8 cellular contexts compared by ENCODE assay signal in the genomic region with DNA sequence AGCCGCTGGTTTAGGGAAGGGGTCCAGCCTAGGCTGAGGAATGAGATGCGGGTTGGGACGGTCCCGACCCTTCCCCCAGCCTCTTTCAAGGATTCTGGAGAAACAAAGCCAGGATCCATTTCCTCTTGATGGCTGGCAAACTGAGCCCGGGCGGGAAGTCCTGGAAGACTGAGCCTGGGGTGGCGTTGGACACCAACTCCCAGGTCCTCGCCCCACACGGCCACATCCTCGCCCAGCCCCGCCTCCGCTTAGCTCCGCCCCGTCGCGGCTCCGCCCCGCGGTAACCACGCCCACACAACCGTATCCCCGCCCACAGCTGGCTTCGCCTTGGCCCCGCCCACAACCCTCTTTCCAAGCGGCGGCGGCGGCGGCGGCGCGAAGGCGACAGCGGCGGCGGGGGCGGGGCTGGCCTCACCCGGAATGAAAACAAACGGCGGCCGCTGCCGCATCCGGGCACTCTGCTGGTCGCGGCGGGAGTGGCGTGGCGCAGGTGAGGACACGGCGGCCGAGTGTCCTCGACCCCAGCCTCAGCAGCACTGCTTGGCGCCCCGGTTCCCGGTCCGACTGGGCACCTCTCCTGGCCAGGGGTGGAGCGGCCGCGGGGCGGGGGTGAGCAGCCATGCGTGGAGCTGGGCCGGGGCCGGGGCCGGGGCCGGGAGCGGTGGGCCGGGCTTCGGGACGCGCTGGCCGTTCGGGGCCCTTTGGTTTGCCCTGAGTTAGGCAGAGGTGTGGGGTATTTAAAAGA. TPM values are rescaled to one million over a fixed set of nuclear protein-coding genes. Genes with fewer than 3 reads are reported as not detected.
DNase-seq lines count a peak whose midpoint lies in the region; ATAC-seq and TF ChIP-seq lines count a peak whose summit lies in the region.

A gene with protein sequence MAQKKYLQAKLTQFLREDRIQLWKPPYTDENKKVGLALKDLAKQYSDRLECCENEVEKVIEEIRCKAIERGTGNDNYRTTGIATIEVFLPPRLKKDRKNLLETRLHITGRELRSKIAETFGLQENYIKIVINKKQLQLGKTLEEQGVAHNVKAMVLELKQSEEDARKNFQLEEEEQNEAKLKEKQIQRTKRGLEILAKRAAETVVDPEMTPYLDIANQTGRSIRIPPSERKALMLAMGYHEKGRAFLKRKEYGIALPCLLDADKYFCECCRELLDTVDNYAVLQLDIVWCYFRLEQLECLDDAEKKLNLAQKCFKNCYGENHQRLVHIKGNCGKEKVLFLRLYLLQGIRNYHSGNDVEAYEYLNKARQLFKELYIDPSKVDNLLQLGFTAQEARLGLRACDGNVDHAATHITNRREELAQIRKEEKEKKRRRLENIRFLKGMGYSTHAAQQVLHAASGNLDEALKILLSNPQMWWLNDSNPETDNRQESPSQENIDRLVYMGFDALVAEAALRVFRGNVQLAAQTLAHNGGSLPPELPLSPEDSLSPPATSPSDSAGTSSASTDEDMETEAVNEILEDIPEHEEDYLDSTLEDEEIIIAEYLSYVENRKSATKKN (plus strand): TSS at position 456 of the 745 bp plus-strand sequence. CDS start 3,538 bp downstream, outside the sequence.

- ATAC-seq in GM19043 (IDR thresholded peaks at IDR 0.05; ENCODE audit: low read depth, unreplicated experiment) (peak; percentile 50), HG03457 (IDR thresholded peaks at IDR 0.05; ENCODE audit: unreplicated experiment) (peak; percentile 35)

- peaks cover 23% of the 10 kb centered on the region for H3K36me3 Mint-ChIP-seq in activated CD4-positive, alpha-beta memory T cell treated with anti-CD3 and anti-CD28 coated beads, Interleukin-2, amount 10 ng/mL, durations not matched to agents 7 days and 5 days (ENCODE audit: low read depth)

- peaks cover 2% of the 10 kb centered on the region for H3K9me3 Mint-ChIP-seq in activated CD4-positive, alpha-beta memory T cell treated with anti-CD3 and anti-CD28 coated beads, Interleukin-2, amount 10 ng/mL, durations not matched to agents 7 days and 5 days

- H3K27ac ChIP-seq in liver (ENCODE audit: low read depth in 1 of 2, low read length in 2 of 2): peak within 1 kb of the TSS; percentile 91 to 92

- CTCF ChIA-PET in activated CD4-positive, alpha-beta memory T cell treated with anti-CD3 and anti-CD28 coated beads, Interleukin-2, amount 10 ng/mL, durations not matched to agents 7 days and 5 days (lab: Charles Lee): interaction anchor here (0.6 to 5.4 kb wide), 7 partner anchors 10 to 107 kb away, joined by 3 to 71 read pairs (median 10); no protein-coding TSS in a partner anchor

- 3% methylated on average over 72 of the region's 72 CpGs for WGBS in liver

- H3K4me1 Mint-ChIP-seq in activated CD4-positive, alpha-beta memory T cell treated with anti-CD3 and anti-CD28 coated beads, Interleukin-2, amount 10 ng/mL, durations not matched to agents 7 days and 5 days: peaks cover 31% of the 10 kb centered on the region

- H3K9ac ChIP-seq in liver (ENCODE audit: low read depth in 1 of 2, low read length in 2 of 2): peak within 1 kb of the TSS; percentile 86 to 92

- no peak for TF ChIP-seq RAD21 in liver (IDR thresholded peaks at IDR 0.05)

- no peak for TF ChIP-seq CTCF in liver (IDR thresholded peaks at IDR 0.05; ENCODE audit: low read depth, low read length, missing input control)

- H3K27me3 ChIP-seq in liver (ENCODE audit: control insufficient read depth in 4 of 4, insufficient read depth in 4 of 4, low read length in 3 of 4): no peaks in the 10 kb centered on the region

- DNase-seq in AG20443 (ENCODE audit: low spot score) (peak; percentile 98), NCI-H774 (lab: John Stamatoyannopoulos, UW) (peak; percentile 85), dermis microvascular lymphatic vessel endothelial cell (ENCODE audit: low read depth in 2 of 2) (peak; percentile 63 to 86)
- DNase-seq in activated CD4-positive, alpha-beta memory T cell treated with anti-CD3 and anti-CD28 coated beads, Interleukin-2, amount 10 ng/mL, durations not matched to agents 7 days and 5 days: peak; percentile 95
- peak; percentile 89 for DNase-seq in stimulated activated CD4-positive, alpha-beta T cell treated with anti-CD3 and anti-CD28 coated beads, Interleukin-4, amount 100 ng/mL, for 1 hour

- H3K27ac Mint-ChIP-seq in activated CD4-positive, alpha-beta memory T cell treated with anti-CD3 and anti-CD28 coated beads, Interleukin-2, amount 10 ng/mL, durations not matched to agents 7 days and 5 days: peak within 1 kb of the TSS; percentile 76

- POLR2A ChIA-PET in activated CD4-positive, alpha-beta memory T cell treated with anti-CD3 and anti-CD28 coated beads, Interleukin-2, amount 10 ng/mL, durations not matched to agents 7 days and 5 days (lab: Charles Lee): interaction anchor here (0.6 to 2.8 kb wide), 8 partner anchors 10 to 283 kb away, joined by 3 to 56 read pairs (median 4); a partner anchor contains a TSS

- no peaks in the 10 kb centered on the region for H3K9me3 ChIP-seq in liver (ENCODE audit: control insufficient read depth in 4 of 4, low read length in 3 of 4)

- H3K27me3 Mint-ChIP-seq in activated CD4-positive, alpha-beta memory T cell treated with anti-CD3 and anti-CD28 coated beads, Interleukin-2, amount 10 ng/mL, durations not matched to agents 7 days and 5 days: no peaks in the 10 kb centered on the region

- H3K4me1 ChIP-seq in liver (ENCODE audit: control insufficient read depth in 4 of 4, insufficient read depth in 4 of 4, low read length in 3 of 4): peaks cover 1 to 22% (median 14%) of the 10 kb centered on the region in 4 donors

- peaks cover 0 to 13% (median 11%) of the 10 kb centered on the region in 4 donors for H3K36me3 ChIP-seq in liver (ENCODE audit: control insufficient read depth in 4 of 4, insufficient read depth in 3 of 4, low read depth in 1 of 4, low read length in 3 of 4)

- peak within 1 kb of the TSS; percentile 74 to 100 (median 89) for H3K4me3 ChIP-seq in liver (ENCODE audit: low read depth in 1 of 3, low read length in 3 of 3)

- peak within 1 kb of the TSS; percentile 78 for H3K4me3 Mint-ChIP-seq in activated CD4-positive, alpha-beta memory T cell treated with anti-CD3 and anti-CD28 coated beads, Interleukin-2, amount 10 ng/mL, durations not matched to agents 7 days and 5 days

TF ChIP-seq in liver, 16 proteins besides CTCF, POLR2A, EP300 and RAD21:
- TF ChIP-seq, protein P1, sequence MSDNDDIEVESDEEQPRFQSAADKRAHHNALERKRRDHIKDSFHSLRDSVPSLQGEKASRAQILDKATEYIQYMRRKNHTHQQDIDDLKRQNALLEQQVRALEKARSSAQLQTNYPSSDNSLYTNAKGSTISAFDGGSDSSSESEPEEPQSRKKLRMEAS (IDR thresholded peaks at IDR 0.05): no peak
- TF ChIP-seq, protein P2, sequence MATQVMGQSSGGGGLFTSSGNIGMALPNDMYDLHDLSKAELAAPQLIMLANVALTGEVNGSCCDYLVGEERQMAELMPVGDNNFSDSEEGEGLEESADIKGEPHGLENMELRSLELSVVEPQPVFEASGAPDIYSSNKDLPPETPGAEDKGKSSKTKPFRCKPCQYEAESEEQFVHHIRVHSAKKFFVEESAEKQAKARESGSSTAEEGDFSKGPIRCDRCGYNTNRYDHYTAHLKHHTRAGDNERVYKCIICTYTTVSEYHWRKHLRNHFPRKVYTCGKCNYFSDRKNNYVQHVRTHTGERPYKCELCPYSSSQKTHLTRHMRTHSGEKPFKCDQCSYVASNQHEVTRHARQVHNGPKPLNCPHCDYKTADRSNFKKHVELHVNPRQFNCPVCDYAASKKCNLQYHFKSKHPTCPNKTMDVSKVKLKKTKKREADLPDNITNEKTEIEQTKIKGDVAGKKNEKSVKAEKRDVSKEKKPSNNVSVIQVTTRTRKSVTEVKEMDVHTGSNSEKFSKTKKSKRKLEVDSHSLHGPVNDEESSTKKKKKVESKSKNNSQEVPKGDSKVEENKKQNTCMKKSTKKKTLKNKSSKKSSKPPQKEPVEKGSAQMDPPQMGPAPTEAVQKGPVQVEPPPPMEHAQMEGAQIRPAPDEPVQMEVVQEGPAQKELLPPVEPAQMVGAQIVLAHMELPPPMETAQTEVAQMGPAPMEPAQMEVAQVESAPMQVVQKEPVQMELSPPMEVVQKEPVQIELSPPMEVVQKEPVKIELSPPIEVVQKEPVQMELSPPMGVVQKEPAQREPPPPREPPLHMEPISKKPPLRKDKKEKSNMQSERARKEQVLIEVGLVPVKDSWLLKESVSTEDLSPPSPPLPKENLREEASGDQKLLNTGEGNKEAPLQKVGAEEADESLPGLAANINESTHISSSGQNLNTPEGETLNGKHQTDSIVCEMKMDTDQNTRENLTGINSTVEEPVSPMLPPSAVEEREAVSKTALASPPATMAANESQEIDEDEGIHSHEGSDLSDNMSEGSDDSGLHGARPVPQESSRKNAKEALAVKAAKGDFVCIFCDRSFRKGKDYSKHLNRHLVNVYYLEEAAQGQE (IDR thresholded peaks at IDR 0.05): no peak
- no peak for TF ChIP-seq FOXA2 (IDR thresholded peaks at IDR 0.05)
- no peak for TF ChIP-seq FOXA1 (IDR thresholded peaks at IDR 0.05)
- peak in 1 of 2 donors; percentile 66 for TF ChIP-seq EGR1 (IDR thresholded peaks at IDR 0.05; ENCODE audit: low read depth in 2 of 2)
- peak in 1 of 2 donors; percentile 90 for TF ChIP-seq GABPA (IDR thresholded peaks at IDR 0.05 in 1 of 2, conservative IDR thresholded peaks at IDR 0.05 in 1 of 2)
- TF ChIP-seq HNF4A (conservative IDR thresholded peaks at IDR 0.05): no peak
- TF ChIP-seq SP1 (IDR thresholded peaks at IDR 0.05): peak; percentile 71

RNA-seq across cellular contexts. Expression of the gene that starts here (rescaled TPM):
- total RNA-seq in activated CD4-positive, alpha-beta memory T cell treated with anti-CD3 and anti-CD28 coated beads, Interleukin-2, amount 10 ng/mL, durations not matched to agents 7 days and 5 days: 10 to 100 TPM; 62.1 to 67.3 TPM
- 26.3 and 31.4 TPM in 2 replicates for total RNA-seq in dermis microvascular lymphatic vessel endothelial cell
- total RNA-seq in liver: 10 to 100 TPM; 14.0 to 27.9 TPM
- 10 to 100 TPM; 18.7 to 19.0 TPM for polyA plus RNA-seq in liver

Comparison
In these comparisons a context has a peak if more than half of its experiments do, and no peak if none do; other contexts are left out.
1. Peak in every context shown above with its lines: DNase-seq, ATAC-seq, H3K4me3 ChIP-seq and H3K27ac ChIP-seq.